In the genomic region with DNA sequence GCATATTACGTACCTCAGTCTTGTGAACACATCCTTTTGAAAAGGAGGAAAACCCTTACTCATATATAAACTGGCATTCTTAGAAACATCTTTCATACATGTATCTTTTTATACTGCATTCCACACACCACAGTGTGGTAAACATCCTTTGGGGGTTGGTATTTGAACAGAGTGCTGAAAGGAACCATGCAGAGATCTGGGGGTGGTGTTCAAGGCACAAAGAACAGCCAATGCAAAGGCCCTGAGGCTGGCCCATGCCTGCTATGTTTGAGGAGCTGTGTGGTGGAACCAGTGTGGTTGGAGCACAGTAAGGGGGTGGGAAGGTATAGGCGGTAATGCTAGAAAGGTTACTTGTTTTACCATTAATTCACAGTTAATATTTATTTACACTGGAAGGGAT, we compare ENCODE assay signal across 13 cellular contexts. TPM values are rescaled to one million over a fixed set of nuclear protein-coding genes. Genes with fewer than 3 reads are reported as not detected.
DNase-seq lines count a peak whose midpoint lies in the region; ATAC-seq and TF ChIP-seq lines count a peak whose summit lies in the region.
"Had no signal": no experiment of that assay in that cellular context is flagged by ENCODE, and none has a peak within 500 bp of the region (broad histone marks: within the 10 kb centered on the region; RNA-seq: fewer than 3 reads in every experiment).

No MANE protein-coding gene starts in this region.

- no TSS peak for BruUV-seq in Calu3 (replicated peaks; lab: Mats Ljungman, UMichigan)

- TF ChIP-seq CTCF in Calu3 (IDR thresholded peaks at IDR 0.05; ENCODE audit: unreplicated experiment) = no peak
- no peak for TF ChIP-seq CTCF in HFFc6 (IDR thresholded peaks at IDR 0.05)
- no peak for TF ChIP-seq CTCF in nephron (IDR thresholded peaks at IDR 0.05; ENCODE audit: unreplicated experiment in 3 of 3)
- TF ChIP-seq CTCF in lower lobe of right lung (IDR thresholded peaks at IDR 0.05) = no peak

- no peaks in the 10 kb centered on the region for H3K9me3 Mint-ChIP-seq in Calu3 (ENCODE audit: low read depth, unreplicated experiment)
- H3K9me3 Mint-ChIP-seq in HFFc6 = no peaks in the 10 kb centered on the region
- H3K9me3 Mint-ChIP-seq in nephron = peaks cover 13% of the 10 kb centered on the region

- peaks cover 13% of the 10 kb centered on the region for H3K36me3 ChIP-seq in lower lobe of right lung

- H3K4me3 ChIP-seq in lower lobe of right lung = no peak overlapping the region

- H3K36me3 Mint-ChIP-seq in Calu3 (ENCODE audit: insufficient read depth, unreplicated experiment) (peaks cover 43% of the 10 kb centered on the region), HFFc6 (ENCODE audit: low read depth) (peaks cover 33% of the 10 kb centered on the region), nephron (ENCODE audit: low read depth) (peaks cover 16% of the 10 kb centered on the region)

- no peaks in the 10 kb centered on the region for H3K27me3 Mint-ChIP-seq in Calu3 (ENCODE audit: unreplicated experiment)
- peaks cover 5% of the 10 kb centered on the region; the same call in 1 of the 2 replicates for H3K27me3 Mint-ChIP-seq in HFFc6 (ENCODE audit: insufficient read depth)
- no peaks in the 10 kb centered on the region for H3K27me3 Mint-ChIP-seq in nephron (ENCODE audit: low read depth)

- H3K4me1 Mint-ChIP-seq in Calu3 (ENCODE audit: low read depth, unreplicated experiment) (peaks cover 46% of the 10 kb centered on the region), HFFc6 (ENCODE audit: low read depth) (peaks cover 63% of the 10 kb centered on the region), nephron (peaks cover 29% of the 10 kb centered on the region)

- peaks cover 14% of the 10 kb centered on the region for H3K4me1 ChIP-seq in lower lobe of right lung

- H3K4me3 Mint-ChIP-seq in Calu3 (ENCODE audit: low read depth, unreplicated experiment) (peak overlapping the region; percentile 77), HFFc6 (peak overlapping the region; percentile 87), nephron (peak overlapping the region; percentile 91 to 92 (median 92))

- intact Hi-C loops in Calu3 (cut with micrococcal nuclease; ENCODE audit: unreplicated experiment) (no loop called here), lower lobe of right lung (cut with DNase I) (no loop called here)

- CTCF ChIA-PET in Calu3 (lab: Charles Lee) = interaction anchor here (0.5 kb wide), 1 partner anchor 110 kb away, joined by 3 read pairs; no protein-coding TSS in a partner anchor

- H3K27me3 ChIP-seq in lower lobe of right lung (ENCODE audit: low read depth) = no peaks in the 10 kb centered on the region

- H3K27ac Mint-ChIP-seq in Calu3 (ENCODE audit: unreplicated experiment) = no peak overlapping the region
- peak overlapping the region; percentile 77 for H3K27ac Mint-ChIP-seq in HFFc6
- peak overlapping the region in 1 of 3 experiments; percentile 37 for H3K27ac Mint-ChIP-seq in nephron

- H3K9me3 ChIP-seq in lower lobe of right lung = no peaks in the 10 kb centered on the region

- no peak for DNase-seq in Calu3
- no peak for DNase-seq in HFFc6
- peak; percentile 69 for DNase-seq in amniotic epithelial cell (ENCODE audit: low read depth)
- no peak for DNase-seq in NCI-H128 (lab: John Stamatoyannopoulos, UW; ENCODE audit: unreplicated experiment)
- no peak for DNase-seq in iPS-NIHi7 (ENCODE audit: extremely low spot score)
- DNase-seq in lower lobe of right lung = no peak
- DNase-seq: amygdala; effector CD8-positive, alpha-beta T cell had no signal

- ATAC-seq in HG03196 (IDR thresholded peaks at IDR 0.05; ENCODE audit: unreplicated experiment) (no peak), lower lobe of right lung (no peak)

- H3K27ac ChIP-seq in lower lobe of right lung = no peak overlapping the region
- H3K27ac ChIP-seq: KMS-11 had no signal

RNA-seq across cellular contexts. Expression of gene ELK1, which starts 2.0 kb away (rescaled TPM):
- total RNA-seq in Calu3 (2022) (42.4 and 43.9 TPM in 2 replicates), lower lobe of right lung (25.3 TPM)
- 10 to 100 TPM; 42.8 to 49.1 (median 45.7) TPM for total RNA-seq in HFFc6 (2021; fragmentation: NEBNext Ultra II Directional; extraction: Animal tissue kit (Norgen Biotek cat#: 25700))

RNA-seq across cellular contexts. Expression of gene UXT, which starts 10.6 kb away (rescaled TPM):
- total RNA-seq in Calu3 (2022) (112 and 116 TPM in 2 replicates), lower lobe of right lung (85.5 TPM)
- total RNA-seq in HFFc6 (2021; fragmentation: NEBNext Ultra II Directional; extraction: Animal tissue kit (Norgen Biotek cat#: 25700)) = 100 to 1,000 TPM in 4 of 6 experiments, 10 to 100 TPM in 2; 94.9 to 104 (median 101) TPM

RNA-seq across cellular contexts. Expression of gene CFP, which starts 18.6 kb away (rescaled TPM):
- total RNA-seq in Calu3 (2022) (1.2 and 1.4 TPM in 2 replicates), lower lobe of right lung (24.8 TPM)
- total RNA-seq in HFFc6 (2021; fragmentation: NEBNext Ultra II Directional; extraction: Animal tissue kit (Norgen Biotek cat#: 25700)) = under 1 TPM; 0.05 to 0.28 (median 0.13) TPM

RNA-seq across cellular contexts. Expression of gene SYN1, which starts 28.7 kb away (rescaled TPM):
- total RNA-seq in Calu3 (2022) (0.21 TPM in 1 of 2 replicates, not detected in the other), lower lobe of right lung (0.44 TPM)
- total RNA-seq in HFFc6 (2021; fragmentation: NEBNext Ultra II Directional; extraction: Animal tissue kit (Norgen Biotek cat#: 25700)) = under 1 TPM in 5 of 6 experiments, not detected in 1; 0.13 to 0.31 (median 0.19) TPM
- total RNA-seq: Daoy, skeletal muscle tissue had no signal

Comparison
In these comparisons a context has a peak if more than half of its experiments do, and no peak if none do; other contexts are left out.
1. RNA of gene CFP, which starts 18.6 kb away (total RNA-seq): 24.8 TPM in lower lobe of right lung (single experiment); 1.2 to 1.4 TPM in Calu3 and 0.05 to 0.28 TPM in HFFc6; every median in the first group is over 10 times any median in the second.
2. Peak in every context shown above with its lines, with median percentiles within 50 percentile points of each other: H3K4me3 Mint-ChIP-seq.